In genomic region chr1:232718928-232719927, GRCh38 we compare ENCODE assay signal across 17 cellular contexts.
A peak's percentile ranks its signal among the peaks of the same experiment; 100 is the strongest.
DNase-seq lines count a peak whose midpoint lies in the region; ATAC-seq and TF ChIP-seq lines count a peak whose summit lies in the region.
"Had no signal": no experiment of that assay in that cellular context is flagged by ENCODE, and none has a peak within 500 bp of the region (broad histone marks: within the 10 kb centered on the region; RNA-seq: fewer than 3 reads in every experiment).

No MANE protein-coding gene starts in this region.

- H3K27me3 ChIP-seq in breast epithelium (no peaks in the 10 kb centered on the region), hepatocyte (no peaks in the 10 kb centered on the region)
- H3K27me3 ChIP-seq: BE2C had no signal

- DNase-seq in MCF 10A (ENCODE audit: unreplicated experiment) (peak; percentile 23), breast epithelium (ENCODE audit: low spot score in 2 of 2) (no peak), astrocyte of the cerebellum (ENCODE audit: low read depth) (peak; percentile 20), hepatocyte (ENCODE audit: low spot score) (no peak), DMS53 (lab: John Stamatoyannopoulos, UW) (no peak), omental fat pad (ENCODE audit: low spot score) (no peak), GM19240 (ENCODE audit: insufficient read length, low spot score) (no peak)
- DNase-seq: BE2C; CD8-positive, alpha-beta T cell; NCI-H1105 treated with DMSO at 0.1 percent for 48 hours; NCI-H187; NCI-H2107; NCI-H524; RPMI8226 had no signal

- H3K9me2 ChIP-seq in hepatocyte (replicated peaks; ENCODE audit: insufficient read depth): no peaks in the 10 kb centered on the region

- ATAC-seq in HG03039 (IDR thresholded peaks at IDR 0.05; ENCODE audit: unreplicated experiment): no peak
- ATAC-seq in omental fat pad (ENCODE audit: low FRiP score): no peak
- ATAC-seq: CD8-positive, alpha-beta T cell; SK-N-SH treated with all-trans-retinoic acid at 6 μM for 48 hours had no signal

- H3K27ac Mint-ChIP-seq in MCF 10A (ENCODE audit: low read depth, unreplicated experiment): peak overlapping the region; percentile 59
- H3K27ac Mint-ChIP-seq: CD8-positive, alpha-beta T cell had no signal

- CTCF ChIA-PET in MCF 10A (lab: Yijun Ruan, JAX): no interaction called here

- TF ChIP-seq CTCF in MCF 10A (IDR thresholded peaks at IDR 0.05; ENCODE audit: unreplicated experiment) (no peak), breast epithelium (IDR thresholded peaks at IDR 0.05) (no peak), astrocyte of the cerebellum (IDR thresholded peaks at IDR 0.05; ENCODE audit: low read depth, low read length, missing control alignments) (no peak), hepatocyte (IDR thresholded peaks at IDR 0.05; ENCODE audit: poor library complexity) (no peak), omental fat pad (IDR thresholded peaks at IDR 0.05) (no peak)

- no peak overlapping the region for H3K4me3 Mint-ChIP-seq in MCF 10A (ENCODE audit: unreplicated experiment)
- H3K4me3 Mint-ChIP-seq: CD8-positive, alpha-beta T cell had no signal

- no peaks in the 10 kb centered on the region for H3K9me3 ChIP-seq in breast epithelium
- H3K9me3 ChIP-seq in hepatocyte (ENCODE audit: low read depth): no peaks in the 10 kb centered on the region
- H3K9me3 ChIP-seq: BE2C, HAP-1 had no signal

- H3K79me2 ChIP-seq in hepatocyte: no peaks in the 10 kb centered on the region

- no peaks in the 10 kb centered on the region for H3K27me3 Mint-ChIP-seq in MCF 10A (ENCODE audit: insufficient read depth, unreplicated experiment)

- no peak for TF ChIP-seq POLR2A in breast epithelium (IDR thresholded peaks at IDR 0.05)

- peaks cover 13% of the 10 kb centered on the region for H3K4me1 Mint-ChIP-seq in MCF 10A (ENCODE audit: insufficient read depth, unreplicated experiment)

- H3K4me3 ChIP-seq in breast epithelium (no peak overlapping the region), astrocyte of the cerebellum (ENCODE audit: low read depth, low read length) (no peak overlapping the region), hepatocyte (no peak overlapping the region)
- H3K4me3 ChIP-seq: HAP-1 had no signal

- H3K4me1 ChIP-seq in breast epithelium: no peaks in the 10 kb centered on the region
- H3K4me1 ChIP-seq in hepatocyte (ENCODE audit: insufficient read depth): peaks cover 10% of the 10 kb centered on the region
- H3K4me1 ChIP-seq: BE2C, HAP-1 had no signal

- no peak overlapping the region for H3K27ac ChIP-seq in breast epithelium
- H3K27ac ChIP-seq in hepatocyte: peak overlapping the region; percentile 41

- H3K36me3 Mint-ChIP-seq in MCF 10A (ENCODE audit: insufficient read depth, unreplicated experiment): no peaks in the 10 kb centered on the region
- H3K36me3 Mint-ChIP-seq: CD8-positive, alpha-beta T cell had no signal

- H3K9me3 Mint-ChIP-seq in MCF 10A (ENCODE audit: unreplicated experiment): peaks cover 26% of the 10 kb centered on the region

- H2AFZ ChIP-seq in hepatocyte: no peak overlapping the region

- TSS peak; percentile 77 for BruUV-seq in MCF 10A (replicated peaks; lab: Mats Ljungman, UMichigan)

- H3K36me3 ChIP-seq in breast epithelium (no peaks in the 10 kb centered on the region), hepatocyte (replicated peaks; ENCODE audit: insufficient read depth, low read depth) (no peaks in the 10 kb centered on the region)
- H3K36me3 ChIP-seq: BE2C, HAP-1 had no signal

- POLR2A ChIA-PET in MCF 10A (lab: Yijun Ruan, JAX): interaction anchor here (1.0 to 4.9 kb wide), 4 partner anchors 12 to 83 kb away, joined by 3 to 57 read pairs (median 4); no protein-coding TSS in a partner anchor

- intact Hi-C loops in MCF 10A (cut with micrococcal nuclease) (no loop called here), breast epithelium (cut with DNase I; ENCODE audit: low total_unique reads) (no loop called here)

- peak overlapping the region; percentile 7 for H3K4me2 ChIP-seq in hepatocyte

- no peaks in the 10 kb centered on the region for H4K20me1 ChIP-seq in hepatocyte (ENCODE audit: insufficient read depth, poor library complexity, severe bottlenecking)

- 80% methylated on average over 7 of the region's 7 CpGs for WGBS in hepatocyte (ENCODE audit: low lambda C conversion rate, missing lambda C conversion rate)

- in situ Hi-C loops in astrocyte of the cerebellum (cut with HindIII; ENCODE audit: low sequenced_read_pairs): no loop called here

Comparison
In these comparisons a context has a peak if more than half of its experiments do, and no peak if none do; other contexts are left out.
1. DNase-seq: peak in MCF 10A (single experiment) and astrocyte of the cerebellum (single experiment); none in breast epithelium (0 of 2), hepatocyte (single experiment), DMS53 (single experiment), omental fat pad (single experiment) and GM19240 (single experiment).